In genomic region chr1:73801912-73802429, GRCh38 we compare ENCODE assay signal across 25 cellular contexts.
DNase-seq lines count a peak whose midpoint lies in the region; ATAC-seq, FAIRE-seq and TF ChIP-seq lines count a peak whose summit lies in the region.
"Had no signal": no experiment of that assay in that cellular context is flagged by ENCODE, and none has a peak within 500 bp of the region (broad histone marks: within the 10 kb centered on the region; RNA-seq: fewer than 3 reads in every experiment).

No MANE protein-coding gene starts in this region.

- intact Hi-C loops in PC-3 (cut with micrococcal nuclease), result no loop called here
- intact Hi-C loops in kidney (cut with DNase I), result no loop called here

- peaks cover 8% of the 10 kb centered on the region for H3K9me3 Mint-ChIP-seq in type B pancreatic cell
- H3K9me3 Mint-ChIP-seq: H9 had no signal

- no peak overlapping the region for H3K4me3 ChIP-seq in AG10803 (ENCODE audit: low read length)
- H3K4me3 ChIP-seq in PC-3 (ENCODE audit: low read length), result no peak overlapping the region
- no peak overlapping the region for H3K4me3 ChIP-seq in bronchial epithelial cell (ENCODE audit: low read depth, low read length)
- H3K4me3 ChIP-seq in neural cell (ENCODE audit: low read length), result no peak overlapping the region
- no peak overlapping the region for H3K4me3 ChIP-seq in kidney (ENCODE audit: low read length in 2 of 2)

- peak overlapping the region; percentile 59; the same call in 1 of the 2 replicates for H3K4me2 ChIP-seq in PC-3 (ENCODE audit: low read length)
- no peak overlapping the region for H3K4me2 ChIP-seq in neural cell (ENCODE audit: low read length)

- CTCF ChIA-PET in PC-3 (lab: Charles Lee), result no interaction called here

- no peaks in the 10 kb centered on the region for H3K9me2 ChIP-seq in PC-3 (replicated peaks; ENCODE audit: low read length)
- no peaks in the 10 kb centered on the region for H3K9me2 ChIP-seq in neural cell (ENCODE audit: insufficient read depth, low read length)

- BruUV-seq in PC-3 (replicated peaks; lab: Mats Ljungman, UMichigan), result no TSS peak

- no peaks in the 10 kb centered on the region for H4K20me1 ChIP-seq in PC-3 (ENCODE audit: low read length)
- no peaks in the 10 kb centered on the region for H4K20me1 ChIP-seq in neural cell (ENCODE audit: insufficient read depth)

- FAIRE-seq in bronchial epithelial cell (lab: Jason Lieb, UNC) (no peak), kidney (lab: Jason Lieb, UNC) (no peak)
- FAIRE-seq: HTR-8/SVneo had no signal

- TF ChIP-seq EP300 in neural cell (conservative IDR thresholded peaks at IDR 0.05; ENCODE audit: poor library complexity, severe bottlenecking), result peak; percentile 85

- H3K27ac Mint-ChIP-seq in type B pancreatic cell, result no peak overlapping the region
- H3K27ac Mint-ChIP-seq: CD8-positive, alpha-beta T cell; H9 had no signal

- H3K9me3 ChIP-seq in PC-3 (ENCODE audit: low read length), result no peaks in the 10 kb centered on the region
- no peaks in the 10 kb centered on the region for H3K9me3 ChIP-seq in neural cell (ENCODE audit: low read length)
- H3K9me3 ChIP-seq in kidney (ENCODE audit: control insufficient read depth in 1 of 2, low read length in 2 of 2), result no peaks in the 10 kb centered on the region

- peaks cover 27% of the 10 kb centered on the region for H3K4me1 Mint-ChIP-seq in type B pancreatic cell (ENCODE audit: unreplicated experiment)
- H3K4me1 Mint-ChIP-seq: H9 had no signal

- ATAC-seq in PC-3 (no peak), GM18907 (IDR thresholded peaks at IDR 0.05; ENCODE audit: unreplicated experiment) (no peak)
- ATAC-seq: CD8-positive, alpha-beta T cell had no signal

- H3K36me3 Mint-ChIP-seq in type B pancreatic cell, result no peaks in the 10 kb centered on the region
- H3K36me3 Mint-ChIP-seq: CD8-positive, alpha-beta T cell had no signal

- H3K27me3 ChIP-seq in PC-3 (ENCODE audit: low read length), result no peaks in the 10 kb centered on the region
- no peaks in the 10 kb centered on the region for H3K27me3 ChIP-seq in bronchial epithelial cell (ENCODE audit: control insufficient read depth, insufficient read depth, low read length)
- no peaks in the 10 kb centered on the region for H3K27me3 ChIP-seq in neural cell (ENCODE audit: insufficient read depth, low read depth, low read length)

- H3K36me3 ChIP-seq in PC-3 (ENCODE audit: low read depth, low read length) (no peaks in the 10 kb centered on the region), bronchial epithelial cell (ENCODE audit: control insufficient read depth, insufficient read depth, low read length) (no peaks in the 10 kb centered on the region), neural cell (ENCODE audit: insufficient read depth, low read length) (no peaks in the 10 kb centered on the region), kidney (ENCODE audit: control insufficient read depth in 1 of 2, insufficient read depth in 2 of 2, low read length in 2 of 2) (no peaks in the 10 kb centered on the region)

- H2AFZ ChIP-seq in PC-3 (ENCODE audit: low read length) (no peak overlapping the region), neural cell (ENCODE audit: low read depth, low read length) (no peak overlapping the region)

- no peak overlapping the region for H3K4me3 Mint-ChIP-seq in type B pancreatic cell
- H3K4me3 Mint-ChIP-seq: CD8-positive, alpha-beta T cell; H9 had no signal

- no peak for TF ChIP-seq CTCF in AG10803 (conservative IDR thresholded peaks at IDR 0.05; ENCODE audit: low read length)
- TF ChIP-seq CTCF in PC-3 (conservative IDR thresholded peaks at IDR 0.05; ENCODE audit: low read depth, low read length), result no peak
- no peak for TF ChIP-seq CTCF in bronchial epithelial cell (IDR thresholded peaks at IDR 0.05; ENCODE audit: insufficient read depth, low read length, severe bottlenecking)
- TF ChIP-seq CTCF in neural cell (IDR thresholded peaks at IDR 0.05; ENCODE audit: poor library complexity, severe bottlenecking), result no peak
- no peak for TF ChIP-seq CTCF in type B pancreatic cell (conservative IDR thresholded peaks at IDR 0.05)
- no peak for TF ChIP-seq CTCF in kidney (IDR thresholded peaks at IDR 0.05; ENCODE audit: borderline replicate concordance, extremely low read depth, insufficient read depth)

- no peak for TF ChIP-seq RAD21 in neural cell (conservative IDR thresholded peaks at IDR 0.05)

- H3K9ac ChIP-seq in PC-3 (ENCODE audit: low read length), result no peak overlapping the region
- H3K9ac ChIP-seq in neural cell (ENCODE audit: low read length), result no peak overlapping the region
- no peak overlapping the region for H3K9ac ChIP-seq in kidney (ENCODE audit: low read length in 2 of 2)

- POLR2A ChIA-PET in PC-3 (lab: Charles Lee; ENCODE audit: unreplicated experiment), result no interaction called here

- H3K79me2 ChIP-seq in PC-3 (ENCODE audit: low read length) (no peaks in the 10 kb centered on the region), neural cell (replicated peaks; ENCODE audit: insufficient read depth, low read length) (no peaks in the 10 kb centered on the region)

- H3K27me3 Mint-ChIP-seq in type B pancreatic cell, result no peaks in the 10 kb centered on the region

- H3K27ac ChIP-seq in PC-3 (ENCODE audit: low read length) (no peak overlapping the region), neural cell (ENCODE audit: low read length) (no peak overlapping the region), kidney (ENCODE audit: low read depth in 2 of 2, low read length in 2 of 2) (no peak overlapping the region)
- H3K27ac ChIP-seq: C4-2B had no signal

- H3F3A ChIP-seq in PC-3 (ENCODE audit: low read length, unreplicated experiment) (no peaks in the 10 kb centered on the region), neural cell (ENCODE audit: insufficient read depth, low read length, poor library complexity, severe bottlenecking) (no peaks in the 10 kb centered on the region)

- DNase-seq in AG10803 (ENCODE audit: low read depth) (peak; percentile 18), PC-3 (peak; percentile 40), bronchial epithelial cell (ENCODE audit: low read depth) (peak; percentile 22), type B pancreatic cell (ENCODE audit: extremely low spot score, unreplicated experiment) (no peak), NCI-H146 treated with DMSO at 0.1 percent for 48 hours (lab: John Stamatoyannopoulos, UW; ENCODE audit: unreplicated experiment) (no peak), kidney (no peak)
- DNase-seq: 8988T; ACHN; CD8-positive, alpha-beta T cell; DMS 273 treated with DMSO at 0.1 percent for 48 hours; DMS79; H9; KBM-7; MV-4-11; NCI-H1105; NCI-H1436 treated with DMSO at 0.1 percent for 48 hours; NCI-H1930; NCI-H2107; NCI-H524; NCI-H774; SHP77 treated with DMSO at 0.1 percent for 48 hours had no signal

- H3K4me1 ChIP-seq in PC-3 (ENCODE audit: insufficient read depth, low read length) (peaks cover 42% of the 10 kb centered on the region), kidney (ENCODE audit: control insufficient read depth in 1 of 2, insufficient read depth in 1 of 2, low read depth in 1 of 2, low read length in 2 of 2) (no peaks in the 10 kb centered on the region)

TF ChIP-seq in neural cell, 6 proteins besides CTCF, POLR2A, EP300 and RAD21:
- TF ChIP-seq REST (IDR thresholded peaks at IDR 0.05; ENCODE audit: borderline replicate concordance) (peak; percentile 97), SMC3 (conservative IDR thresholded peaks at IDR 0.05; ENCODE audit: poor library complexity) (no peak), TAF1 (IDR thresholded peaks at IDR 0.05; ENCODE audit: low read depth) (no peak), POLR2AphosphoS5 (IDR thresholded peaks at IDR 0.05) (peak; percentile 71), MXI1 (conservative IDR thresholded peaks at IDR 0.05; ENCODE audit: poor library complexity, severe bottlenecking) (no peak), EZH2 (IDR thresholded peaks at IDR 0.05; ENCODE audit: borderline replicate concordance, insufficient read depth, low read length, poor library complexity, severe bottlenecking) (no peak)
TF ChIP-seq in neural cell: peak in this region for 2.

Comparison
In these comparisons a context has a peak if more than half of its experiments do, and no peak if none do; other contexts are left out.
1. DNase-seq: peak in AG10803 (single experiment), PC-3 (single experiment) and bronchial epithelial cell (single experiment); none in type B pancreatic cell (single experiment), NCI-H146 treated with DMSO at 0.1 percent for 48 hours (single experiment) and kidney (single experiment).